Comparison of ENCODE assay signal across 1 cellular context in genomic region chr4:68907230-68907629, GRCh38.
TF ChIP-seq lines count a peak whose summit lies in the region.

No MANE protein-coding gene starts in this region.

TF ChIP-seq in GM23338, 12 proteins besides CTCF, POLR2A, EP300 and RAD21 (continued from another document):
- TF ChIP-seq ZNF462 (CRISPR knock-in tag; IDR thresholded peaks at IDR 0.05) (no peak), EZH2phosphoT487 (IDR thresholded peaks at IDR 0.05; ENCODE audit: unreplicated experiment) (no peak), ETS1 (IDR thresholded peaks at IDR 0.05) (no peak), ZNF114 (CRISPR knock-in tag; IDR thresholded peaks at IDR 0.05) (no peak), NANOG (IDR thresholded peaks at IDR 0.05; ENCODE audit: borderline replicate concordance) (no peak), JUNB (IDR thresholded peaks at IDR 0.05; ENCODE audit: unreplicated experiment) (no peak), STAT1 (IDR thresholded peaks at IDR 0.05; ENCODE audit: unreplicated experiment) (no peak), EZH2 (IDR thresholded peaks at IDR 0.05; ENCODE audit: low read depth, unreplicated experiment) (no peak), POLR2AphosphoS5 (IDR thresholded peaks at IDR 0.05; ENCODE audit: low read depth) (no peak), ZNF331 (CRISPR knock-in tag; IDR thresholded peaks at IDR 0.05; ENCODE audit: low read depth) (no peak)
- TF ChIP-seq, protein P1, sequence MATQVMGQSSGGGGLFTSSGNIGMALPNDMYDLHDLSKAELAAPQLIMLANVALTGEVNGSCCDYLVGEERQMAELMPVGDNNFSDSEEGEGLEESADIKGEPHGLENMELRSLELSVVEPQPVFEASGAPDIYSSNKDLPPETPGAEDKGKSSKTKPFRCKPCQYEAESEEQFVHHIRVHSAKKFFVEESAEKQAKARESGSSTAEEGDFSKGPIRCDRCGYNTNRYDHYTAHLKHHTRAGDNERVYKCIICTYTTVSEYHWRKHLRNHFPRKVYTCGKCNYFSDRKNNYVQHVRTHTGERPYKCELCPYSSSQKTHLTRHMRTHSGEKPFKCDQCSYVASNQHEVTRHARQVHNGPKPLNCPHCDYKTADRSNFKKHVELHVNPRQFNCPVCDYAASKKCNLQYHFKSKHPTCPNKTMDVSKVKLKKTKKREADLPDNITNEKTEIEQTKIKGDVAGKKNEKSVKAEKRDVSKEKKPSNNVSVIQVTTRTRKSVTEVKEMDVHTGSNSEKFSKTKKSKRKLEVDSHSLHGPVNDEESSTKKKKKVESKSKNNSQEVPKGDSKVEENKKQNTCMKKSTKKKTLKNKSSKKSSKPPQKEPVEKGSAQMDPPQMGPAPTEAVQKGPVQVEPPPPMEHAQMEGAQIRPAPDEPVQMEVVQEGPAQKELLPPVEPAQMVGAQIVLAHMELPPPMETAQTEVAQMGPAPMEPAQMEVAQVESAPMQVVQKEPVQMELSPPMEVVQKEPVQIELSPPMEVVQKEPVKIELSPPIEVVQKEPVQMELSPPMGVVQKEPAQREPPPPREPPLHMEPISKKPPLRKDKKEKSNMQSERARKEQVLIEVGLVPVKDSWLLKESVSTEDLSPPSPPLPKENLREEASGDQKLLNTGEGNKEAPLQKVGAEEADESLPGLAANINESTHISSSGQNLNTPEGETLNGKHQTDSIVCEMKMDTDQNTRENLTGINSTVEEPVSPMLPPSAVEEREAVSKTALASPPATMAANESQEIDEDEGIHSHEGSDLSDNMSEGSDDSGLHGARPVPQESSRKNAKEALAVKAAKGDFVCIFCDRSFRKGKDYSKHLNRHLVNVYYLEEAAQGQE (IDR thresholded peaks at IDR 0.05; ENCODE audit: unreplicated experiment) = no peak
